Comparison of ENCODE assay signal across 19 cellular contexts in genomic region chr13:47038196-47038595, GRCh38.
DNase-seq lines count a peak whose midpoint lies in the region; ATAC-seq and TF ChIP-seq lines count a peak whose summit lies in the region.
"Had no signal": no experiment of that assay in that cellular context is flagged by ENCODE, and none has a peak within 500 bp of the region (broad histone marks: within the 10 kb centered on the region; RNA-seq: fewer than 3 reads in every experiment).

No MANE protein-coding gene starts in this region.

- no peak overlapping the region for H3K4me3 ChIP-seq in OCI-LY7 (ENCODE audit: low read depth, low read length, poor library complexity, severe bottlenecking)
- H3K4me3 ChIP-seq: GM23338, K562, SJCRH30 had no signal

- no peak for ATAC-seq in HG03342 (IDR thresholded peaks at IDR 0.05; ENCODE audit: unreplicated experiment)
- ATAC-seq: GM23338, HCT116, K562 had no signal

- DNase-seq in ELR (ENCODE audit: low read depth) (peak; percentile 43), M059J (ENCODE audit: low read depth) (peak; percentile 4), astrocyte of the hippocampus (ENCODE audit: low read depth, low spot score) (peak; percentile 33), iris pigment epithelial cell (ENCODE audit: low read depth) (peak; percentile 13), inferior parietal cortex (ENCODE audit: extremely low spot score) (no peak), OCI-LY7 (ENCODE audit: low spot score) (no peak), NOMO-1 treated with DMSO at 0.1 percent for 48 hours (lab: John Stamatoyannopoulos, UW; ENCODE audit: unreplicated experiment) (no peak)
- DNase-seq: DND-41, GDM1, NCI-H1105 treated with DMSO at 0.1 percent for 48 hours, NCI-H1694, NCI-H2081 treated with DMSO at 0.1 percent for 48 hours, NCI-H510A treated with DMSO at 0.1 percent for 48 hours, NCI-H82, SJCRH30 had no signal

- H3K36me3 ChIP-seq in OCI-LY7 (ENCODE audit: insufficient read depth, low read length): no peaks in the 10 kb centered on the region
- H3K36me3 ChIP-seq: SJCRH30 had no signal

- intact Hi-C loops in OCI-LY7 (cut with micrococcal nuclease; ENCODE audit: unreplicated experiment): no loop called here

- no peaks in the 10 kb centered on the region for H3K4me1 ChIP-seq in OCI-LY7 (ENCODE audit: insufficient read depth, low read length, poor library complexity, severe bottlenecking)
- H3K4me1 ChIP-seq: SJCRH30 had no signal

- H3K79me2 ChIP-seq in OCI-LY7 (ENCODE audit: insufficient read depth, low read depth, low read length): no peaks in the 10 kb centered on the region

- TF ChIP-seq CTCF in OCI-LY7 (conservative IDR thresholded peaks at IDR 0.05; ENCODE audit: low read length): no peak

- POLR2A ChIA-PET in OCI-LY7 (lab: Charles Lee): interaction anchor here (0.6 to 1.1 kb wide), 2 partner anchors 42 to 211 kb away, joined by 3 read pairs; no protein-coding TSS in a partner anchor

- CTCF ChIA-PET in OCI-LY7 (lab: Charles Lee; ENCODE audit: unreplicated experiment): no interaction called here

- no peaks in the 10 kb centered on the region for H3K9me3 ChIP-seq in OCI-LY7 (ENCODE audit: low read length)
- H3K9me3 ChIP-seq: SJCRH30 had no signal

- H4K20me1 ChIP-seq in OCI-LY7 (ENCODE audit: insufficient read depth, low read length): no peaks in the 10 kb centered on the region

- no peak overlapping the region for H3K4me2 ChIP-seq in OCI-LY7 (ENCODE audit: low read length)

- H3K9me2 ChIP-seq in OCI-LY7 (ENCODE audit: insufficient read depth, low read length): no peaks in the 10 kb centered on the region

- H2AFZ ChIP-seq in OCI-LY7 (ENCODE audit: low read length): no peak overlapping the region
- H2AFZ ChIP-seq: GM23338 had no signal

- no TSS peak for BruUV-seq in OCI-LY7 (replicated peaks; lab: Mats Ljungman, UMichigan)

- no peak overlapping the region for H3K27ac ChIP-seq in OCI-LY7 (ENCODE audit: low read depth, low read length, poor library complexity, severe bottlenecking)
- H3K27ac ChIP-seq: SJCRH30 had no signal

Comparison
In these comparisons a context has a peak if more than half of its experiments do, and no peak if none do; other contexts are left out.
1. DNase-seq: peak in ELR (single experiment), M059J (single experiment), astrocyte of the hippocampus (single experiment) and iris pigment epithelial cell (single experiment); none in inferior parietal cortex (single experiment), OCI-LY7 (single experiment) and NOMO-1 treated with DMSO at 0.1 percent for 48 hours (single experiment).